In genomic region chr17:81265576-81265975, GRCh38 we compare ENCODE assay signal across 17 cellular contexts.
"Had no signal": no experiment of that assay in that cellular context is flagged by ENCODE, and none has a peak within 500 bp of the region (broad histone marks: within the 10 kb centered on the region; RNA-seq: fewer than 3 reads in every experiment).

No MANE protein-coding gene starts in this region.

- H3K4me3 ChIP-seq: coronary artery, heart right ventricle, lower lobe of right lung, pancreas, sigmoid colon, suprapubic skin, transverse colon, upper lobe of right lung, uterus had no signal

- H3K9me3 Mint-ChIP-seq: naive thymus-derived CD8-positive, alpha-beta T cell; stimulated activated naive CD8-positive, alpha-beta T cell treated with anti-CD3 and anti-CD28 coated beads, Interleukin-15, amount 100 ng/mL, for 72 hours had no signal

- H3K27me3 ChIP-seq: heart right ventricle, pancreas, sigmoid colon, suprapubic skin, transverse colon, upper lobe of right lung, uterus had no signal

- H3K9me3 ChIP-seq: heart right ventricle, lower lobe of right lung, pancreas, sigmoid colon, suprapubic skin, transverse colon, upper lobe of right lung, uterus had no signal

- DNase-seq: dermis blood vessel endothelial cell; effector memory CD4-positive, alpha-beta T cell; heart right ventricle; hippocampal formation; left cardiac atrium; left ventricle myocardium superior; lower lobe of right lung; naive thymus-derived CD8-positive, alpha-beta T cell; sigmoid colon; stimulated activated naive CD4-positive, alpha-beta T cell; stimulated activated naive CD8-positive, alpha-beta T cell treated with anti-CD3 and anti-CD28 coated beads, Interleukin-15, amount 100 ng/mL, for 72 hours; transverse colon; upper lobe of right lung; uterus had no signal

- H3K27ac ChIP-seq: coronary artery, heart right ventricle, lower lobe of right lung, pancreas, sigmoid colon, suprapubic skin, transverse colon, upper lobe of right lung, uterus had no signal

- ATAC-seq: heart right ventricle; left cardiac atrium; left ventricle myocardium superior; lower lobe of right lung; naive thymus-derived CD8-positive, alpha-beta T cell; pancreas; stimulated activated naive CD8-positive, alpha-beta T cell treated with anti-CD3 and anti-CD28 coated beads, Interleukin-15, amount 100 ng/mL, for 72 hours; upper lobe of right lung had no signal

- H3K4me1 ChIP-seq: lower lobe of right lung, pancreas, sigmoid colon, suprapubic skin, transverse colon, upper lobe of right lung, uterus had no signal

- H3K27me3 Mint-ChIP-seq: naive thymus-derived CD8-positive, alpha-beta T cell; stimulated activated naive CD8-positive, alpha-beta T cell treated with anti-CD3 and anti-CD28 coated beads, Interleukin-15, amount 100 ng/mL, for 72 hours had no signal

- H3K27ac Mint-ChIP-seq: naive thymus-derived CD8-positive, alpha-beta T cell had no signal

- H3K4me3 Mint-ChIP-seq: naive thymus-derived CD8-positive, alpha-beta T cell; stimulated activated naive CD8-positive, alpha-beta T cell treated with anti-CD3 and anti-CD28 coated beads, Interleukin-15, amount 100 ng/mL, for 72 hours had no signal

- H3K36me3 ChIP-seq: uterus had no signal
